Comparison of ENCODE assay signal across 14 cellular contexts in the genomic region with DNA sequence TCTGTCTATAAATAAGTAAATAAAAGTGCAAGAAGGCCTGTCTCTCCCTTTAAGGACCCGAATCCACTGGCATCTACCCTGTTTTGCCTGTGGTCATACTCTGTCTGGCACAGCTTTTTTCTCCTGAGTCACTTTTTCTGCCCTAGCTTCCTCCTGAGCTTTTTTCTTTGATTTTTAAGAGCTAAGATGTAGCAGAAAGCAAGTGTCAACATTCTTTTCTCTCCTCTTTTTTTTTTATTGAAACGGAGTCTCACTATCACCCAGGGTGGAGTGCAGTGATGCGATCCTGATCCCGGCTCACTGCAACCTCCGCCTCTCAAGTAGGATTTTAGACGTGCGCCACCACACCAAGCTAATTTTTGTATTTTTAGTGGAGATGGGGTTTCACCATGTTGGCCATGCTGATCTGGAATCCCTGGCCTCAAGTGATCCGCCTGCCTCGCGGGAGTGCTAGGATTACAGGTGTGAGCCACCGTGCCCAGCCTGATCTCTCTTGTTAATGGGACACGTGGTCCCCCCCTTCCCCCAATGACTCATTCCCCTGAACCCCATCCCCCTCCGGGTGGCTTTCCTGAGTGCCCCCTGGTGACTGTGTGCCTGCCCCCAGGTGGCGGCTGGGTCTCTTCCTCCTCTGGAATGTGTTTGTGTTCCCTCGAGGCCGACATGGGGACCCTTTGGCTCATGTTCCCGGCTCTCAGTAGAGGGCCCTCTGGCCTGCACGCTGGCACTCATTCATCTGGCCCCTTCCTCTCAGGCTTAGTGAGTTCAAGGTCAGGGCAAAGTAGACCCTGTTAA. TPM values are rescaled to one million over a fixed set of nuclear protein-coding genes. Genes with fewer than 3 reads are reported as not detected.
A peak's percentile ranks its signal among the peaks of the same experiment; 100 is the strongest.
DNase-seq lines count a peak whose midpoint lies in the region; ATAC-seq, FAIRE-seq and TF ChIP-seq lines count a peak whose summit lies in the region.
"Had no signal": no experiment of that assay in that cellular context is flagged by ENCODE, and none has a peak within 500 bp of the region (broad histone marks: within the 10 kb centered on the region; RNA-seq: fewer than 3 reads in every experiment).

No MANE protein-coding gene starts in this region.

- no peak overlapping the region for H3K23ac ChIP-seq in mesenchymal stem cell (ENCODE audit: low read length in 2 of 2)

- no peaks in the 10 kb centered on the region for H3K9me3 ChIP-seq in mesenchymal stem cell (ENCODE audit: control insufficient read depth, low read length)

- no peak overlapping the region for H4K91ac ChIP-seq in mesenchymal stem cell (ENCODE audit: low read length)

- H3K27me3 Mint-ChIP-seq in GM23338 (ENCODE audit: insufficient read depth, low read depth, poor library complexity) = peaks cover 12% of the 10 kb centered on the region
- H3K27me3 Mint-ChIP-seq: activated naive CD8-positive, alpha-beta T cell had no signal

- peaks cover 11% of the 10 kb centered on the region; the same call in 2 of the 3 replicates for H3K4me1 Mint-ChIP-seq in GM23338
- H3K4me1 Mint-ChIP-seq: nephron had no signal

- H3K4me2 ChIP-seq in GM23338 = peak overlapping the region; percentile 57; the same call in 1 of the 2 replicates
- H3K4me2 ChIP-seq in mesenchymal stem cell (ENCODE audit: low read length, poor library complexity, severe bottlenecking) = no peak overlapping the region

- H3K36me3 ChIP-seq in GM23338 (ENCODE audit: insufficient read depth) (peaks cover 9% of the 10 kb centered on the region; the same call in 1 of the 2 replicates), mesenchymal stem cell (ENCODE audit: control insufficient read depth in 1 of 2, insufficient read depth in 2 of 2, low read depth in 1 of 2, low read length in 2 of 2) (peaks cover 71 to 73% of the 10 kb centered on the region in 2 experiments)

- no peak overlapping the region for H3K18ac ChIP-seq in mesenchymal stem cell (ENCODE audit: low read depth in 1 of 2, low read length in 2 of 2)

- peaks cover 27% of the 10 kb centered on the region for H3K79me2 ChIP-seq in GM23338 (replicated peaks; ENCODE audit: insufficient read depth)

- H3K27ac ChIP-seq in GM23338 (ENCODE audit: low read depth) (peak overlapping the region; percentile 78), mesenchymal stem cell (ENCODE audit: low read length, poor library complexity, severe bottlenecking) (no peak overlapping the region)

- peaks cover 16% of the 10 kb centered on the region; the same call in 1 of the 2 replicates for H4K20me1 ChIP-seq in GM23338 (replicated peaks; ENCODE audit: insufficient read depth)

- FAIRE-seq in GM12891 (lab: Jason Lieb, UNC) = no peak

- TF ChIP-seq POLR2A in GM12891 (IDR thresholded peaks at IDR 0.05; ENCODE audit: low read depth, low read length) = no peak

- H3K79me1 ChIP-seq in mesenchymal stem cell (replicated peaks; ENCODE audit: low read length, poor library complexity, severe bottlenecking) = peaks cover 53% of the 10 kb centered on the region

- H2AK5ac ChIP-seq in mesenchymal stem cell (ENCODE audit: low read length, severe bottlenecking) = no peak overlapping the region

- H3K4me1 ChIP-seq in GM23338 (ENCODE audit: insufficient read depth) (peaks cover 11% of the 10 kb centered on the region), mesenchymal stem cell (ENCODE audit: control insufficient read depth, insufficient read depth, low read depth, low read length) (peaks cover 11% of the 10 kb centered on the region)

- WGBS in mesenchymal stem cell = 75% methylated on average over 18 of the region's 18 CpGs

- H3F3A ChIP-seq in GM23338 (replicated peaks; ENCODE audit: low read depth) = no peaks in the 10 kb centered on the region

- H2AFZ ChIP-seq in GM23338 (no peak overlapping the region), mesenchymal stem cell (ENCODE audit: low read depth, low read length) (no peak overlapping the region)

- TF ChIP-seq CTCF in GM23338 (conservative IDR thresholded peaks at IDR 0.05; ENCODE audit: low read depth in 2 of 2) = peak in 1 of 2 experiments; percentile 18; a peak in 1 of 4 replicates
- 0 out of 2 replicates have a peak, but pooled peaks have one; percentile 7 for TF ChIP-seq CTCF in WI38 (IDR thresholded peaks at IDR 0.05; ENCODE audit: low read depth, low read length)

- H2BK120ac ChIP-seq in mesenchymal stem cell (ENCODE audit: low read depth, low read length) = no peak overlapping the region

- H2BK15ac ChIP-seq in mesenchymal stem cell (ENCODE audit: low read depth, poor library complexity, severe bottlenecking) = no peak overlapping the region

- H3K9me2 ChIP-seq in GM23338 (ENCODE audit: insufficient read depth) = no peaks in the 10 kb centered on the region

- no peak overlapping the region for H3K9ac ChIP-seq in mesenchymal stem cell (ENCODE audit: low read length)

- H3K9me3 Mint-ChIP-seq in GM23338 = no peaks in the 10 kb centered on the region
- H3K9me3 Mint-ChIP-seq: nephron had no signal

- no peak overlapping the region for H3K4ac ChIP-seq in mesenchymal stem cell (ENCODE audit: low read depth in 1 of 2, low read length in 2 of 2)

- H3K14ac ChIP-seq in mesenchymal stem cell (ENCODE audit: low read length in 2 of 2) = no peak overlapping the region

- H2BK12ac ChIP-seq in mesenchymal stem cell (ENCODE audit: low read length in 2 of 2) = no peak overlapping the region

- peak overlapping the region; percentile 90 for H3K27ac Mint-ChIP-seq in GM23338
- H3K27ac Mint-ChIP-seq: activated naive CD8-positive, alpha-beta T cell; nephron had no signal

- peak overlapping the region; percentile 45 for H4K8ac ChIP-seq in mesenchymal stem cell (ENCODE audit: low read length)

- H3K4me3 ChIP-seq in GM23338 (no peak overlapping the region), WI38 (ENCODE audit: low read depth, low read length) (no peak overlapping the region), mesenchymal stem cell (ENCODE audit: insufficient read depth in 1 of 2, low read depth in 1 of 2, low read length in 2 of 2) (no peak overlapping the region)

- peaks cover 46% of the 10 kb centered on the region for H3K36me3 Mint-ChIP-seq in GM23338 (ENCODE audit: low read depth)

- DNase-seq in GM23338 (ENCODE audit: low spot score) (peak; percentile 50), mesenchymal stem cell (no peak), NCI-H2227 (lab: John Stamatoyannopoulos, UW; ENCODE audit: unreplicated experiment) (no peak), GM12891 (ENCODE audit: insufficient read length, low spot score) (no peak)
- DNase-seq: cortex of kidney, NCI-H1048, NCI-H510A, T-helper 9 cell had no signal

- H3K27me3 ChIP-seq in GM23338 (ENCODE audit: insufficient read depth) (no peaks in the 10 kb centered on the region), mesenchymal stem cell (ENCODE audit: control insufficient read depth in 1 of 2, insufficient read depth in 1 of 2, low read length in 2 of 2) (no peaks in the 10 kb centered on the region)

- H3K4me3 Mint-ChIP-seq in GM23338 = no peak overlapping the region
- H3K4me3 Mint-ChIP-seq: activated naive CD8-positive, alpha-beta T cell; nephron had no signal

- H2BK5ac ChIP-seq in mesenchymal stem cell (ENCODE audit: low read depth, low read length, poor library complexity, severe bottlenecking) = no peak overlapping the region

- peak; percentile 65 for ATAC-seq in GM23338

TF ChIP-seq in GM23338, 12 proteins besides CTCF, POLR2A, EP300 and RAD21 (continues in another document):
- TF ChIP-seq CREB1 (CRISPR knock-in tag; IDR thresholded peaks at IDR 0.05; ENCODE audit: low read depth) = no peak

TF ChIP-seq in GM12891, 5 proteins besides CTCF, POLR2A, EP300 and RAD21:
- TF ChIP-seq POU2F2 (IDR thresholded peaks at IDR 0.05; ENCODE audit: low read depth, low read length) (no peak), PAX5 (IDR thresholded peaks at IDR 0.05; ENCODE audit: insufficient read depth, low read length, severe bottlenecking) (no peak), TAF1 (IDR thresholded peaks at IDR 0.05; ENCODE audit: low read depth, low read length) (no peak), SPI1 (IDR thresholded peaks at IDR 0.05; ENCODE audit: low read depth, low read length) (no peak), POLR2AphosphoS5 (IDR thresholded peaks at IDR 0.05; ENCODE audit: low read depth, low read length) (no peak)

RNA-seq across cellular contexts. Expression of a gene that starts 14.2 kb away (rescaled TPM):
- not detected in 2 replicates for total RNA-seq in GM23338 (2014; rRNA removed; shearing (Covaris generic))
- polyA plus RNA-seq in GM23338 (2016; fragmentation: Nextera tagmentation; extraction: Ambion mirVana) = not detected in 2 replicates
- polyA plus RNA-seq in mesenchymal stem cell (2013, experiment 1 of 2) = not detected
- not detected for polyA plus RNA-seq in mesenchymal stem cell (2013, experiment 2 of 2)
- not detected for polyA plus RNA-seq in GM12891 (2012; ENCODE audit: low read depth, missing spikeins)
- total RNA-seq: kidney epithelial cell, skeletal muscle tissue had no signal
- polyA plus RNA-seq: thymus had no signal

RNA-seq across cellular contexts. Expression of a gene that starts 19.7 kb away (rescaled TPM):
- total RNA-seq in GM23338 (2014; rRNA removed; shearing (Covaris generic)) = 3.8 and 7.8 TPM in 2 replicates
- 10.9 and 11.3 TPM in 2 replicates for polyA plus RNA-seq in GM23338 (2016; fragmentation: Nextera tagmentation; extraction: Ambion mirVana)
- polyA plus RNA-seq in mesenchymal stem cell (2013, experiment 1 of 2) = 11.7 TPM
- 11.8 TPM for polyA plus RNA-seq in mesenchymal stem cell (2013, experiment 2 of 2)
- 5.7 TPM for polyA plus RNA-seq in GM12891 (2012; ENCODE audit: low read depth, missing spikeins)

RNA-seq across cellular contexts. Expression of a gene that starts 37.6 kb away (rescaled TPM):
- 32.4 and 42.6 TPM in 2 replicates for total RNA-seq in GM23338 (2014; rRNA removed; shearing (Covaris generic))
- 36.5 and 40.3 TPM in 2 replicates for polyA plus RNA-seq in GM23338 (2016; fragmentation: Nextera tagmentation; extraction: Ambion mirVana)
- 57.5 TPM for polyA plus RNA-seq in mesenchymal stem cell (2013, experiment 1 of 2)
- polyA plus RNA-seq in mesenchymal stem cell (2013, experiment 2 of 2) = 57.4 TPM
- polyA plus RNA-seq in GM12891 (2012; ENCODE audit: low read depth, missing spikeins) = 25.9 TPM

RNA-seq across cellular contexts. Expression of a gene that starts 37.8 kb away (rescaled TPM):
- total RNA-seq in GM23338 (2014; rRNA removed; shearing (Covaris generic)) = 2.4 and 3.8 TPM in 2 replicates
- 0.87 and 1.2 TPM in 2 replicates for polyA plus RNA-seq in GM23338 (2016; fragmentation: Nextera tagmentation; extraction: Ambion mirVana)
- 1.5 TPM for polyA plus RNA-seq in mesenchymal stem cell (2013, experiment 1 of 2)
- polyA plus RNA-seq in mesenchymal stem cell (2013, experiment 2 of 2) = 1.6 TPM
- polyA plus RNA-seq in GM12891 (2012; ENCODE audit: low read depth, missing spikeins) = 1.5 TPM
